ENCODE assay signal across 10 cellular contexts in the genomic region with DNA sequence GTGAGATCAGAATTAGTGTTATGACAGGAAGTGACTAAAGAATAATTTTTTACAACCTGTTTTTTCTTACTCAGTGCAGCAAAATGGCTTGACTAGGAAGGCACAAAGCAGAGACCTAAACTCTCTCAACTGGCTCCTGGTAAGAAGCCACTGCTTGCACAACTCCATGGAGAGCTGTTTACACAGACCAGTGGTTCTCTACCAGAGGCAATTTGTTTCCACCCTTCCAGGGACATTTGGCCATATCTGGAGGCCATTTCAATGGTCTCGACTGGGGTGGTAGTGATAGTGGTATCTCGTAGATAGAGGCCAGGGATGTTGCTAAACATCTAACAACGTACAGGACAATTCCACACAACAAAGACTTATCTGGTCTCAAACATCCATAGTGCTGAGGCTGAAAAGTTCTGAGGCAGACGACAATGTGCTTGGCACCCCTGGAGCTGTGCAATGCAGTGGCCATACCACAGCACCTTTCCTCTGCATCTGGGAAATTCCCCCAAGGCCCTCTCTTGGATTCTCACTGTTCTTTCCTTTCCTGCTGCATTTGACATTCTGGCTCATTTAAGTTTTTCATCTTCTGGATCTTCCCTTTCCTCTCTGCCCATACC.
DNase-seq lines count a peak whose midpoint lies in the region; ATAC-seq, FAIRE-seq and TF ChIP-seq lines count a peak whose summit lies in the region.
"Had no signal": no experiment of that assay in that cellular context is flagged by ENCODE, and none has a peak within 500 bp of the region (broad histone marks: within the 10 kb centered on the region; RNA-seq: fewer than 3 reads in every experiment).

No MANE protein-coding gene starts in this region.

- H3K4me1 ChIP-seq in GM23338 (ENCODE audit: insufficient read depth) (peaks cover 44% of the 10 kb centered on the region), SK-N-SH (ENCODE audit: control insufficient read depth in 1 of 2, insufficient read depth in 2 of 2, low read depth in 1 of 2, low read length in 1 of 2) (peaks cover 31 to 43% of the 10 kb centered on the region in 2 experiments; a peak in 3 of 4 replicates), pancreas (peaks cover 16 to 29% (median 29%) of the 10 kb centered on the region in 3 donors)

- no peak for TF ChIP-seq EP300 in SK-N-SH (IDR thresholded peaks at IDR 0.05; ENCODE audit: borderline replicate concordance in 1 of 2, low read depth in 1 of 2, low read length in 1 of 2)

- H3K36me3 Mint-ChIP-seq in GM23338 (ENCODE audit: low read depth), result no peaks in the 10 kb centered on the region

- H3K9me3 Mint-ChIP-seq in GM23338, result no peaks in the 10 kb centered on the region

- H3K9me3 ChIP-seq in SK-N-SH (no peaks in the 10 kb centered on the region), pancreas (no peaks in the 10 kb centered on the region)
- H3K9me3 ChIP-seq: Peyer's patch had no signal

- CTCF ChIA-PET in SK-N-SH (lab: Yijun Ruan, JAX), result interaction anchor here (0.7 to 2.6 kb wide), 8 partner anchors 9 to 218 kb away, joined by 3 to 9 read pairs (median 3); no protein-coding TSS in a partner anchor
- CTCF ChIA-PET in RWPE1 (lab: Yijun Ruan, JAX), result interaction anchor here (0.6 kb wide), 1 partner anchor 8 kb away, joined by 3 read pairs; no protein-coding TSS in a partner anchor

- peak overlapping the region; percentile 30; the same call in 1 of the 2 replicates for H3K27ac Mint-ChIP-seq in GM23338

- peaks cover 49% of the 10 kb centered on the region for H3K4me1 Mint-ChIP-seq in GM23338

- intact Hi-C loops in pancreas (cut with DNase I), result no loop called here

- DNase-seq in GM23338 (ENCODE audit: low spot score), result no peak
- no peak for DNase-seq in SK-N-SH
- DNase-seq in erythroblast (lab: John Stamatoyannopoulos, UW), result peak; percentile 55 to 86
- DNase-seq in pancreas, result peak in 2 of 6 donors; percentile 25 to 42
- DNase-seq in RWPE1 (ENCODE audit: low spot score), result no peak
- no peak for DNase-seq in SKM-1 (lab: John Stamatoyannopoulos, UW; ENCODE audit: unreplicated experiment)
- no peak for DNase-seq in UCSD-AML1 (lab: John Stamatoyannopoulos, UW; ENCODE audit: unreplicated experiment)
- DNase-seq: Peyer's patch had no signal

- no peak for FAIRE-seq in pancreas (lab: Jason Lieb, UNC)

- POLR2A ChIA-PET in SK-N-SH (lab: Yijun Ruan, JAX) (no interaction called here), RWPE1 (lab: Yijun Ruan, JAX; ENCODE audit: low non-redundant PET) (no interaction called here)

- H3K36me3 ChIP-seq in GM23338 (ENCODE audit: insufficient read depth) (no peaks in the 10 kb centered on the region), SK-N-SH (replicated peaks in 1 of 2; ENCODE audit: control insufficient read depth in 1 of 2, insufficient read depth in 2 of 2, low read length in 1 of 2) (peaks cover 0 to 16% of the 10 kb centered on the region in 2 experiments), pancreas (no peaks in the 10 kb centered on the region)
- H3K36me3 ChIP-seq: Peyer's patch had no signal

- H2AFZ ChIP-seq in GM23338, result no peak overlapping the region
- H2AFZ ChIP-seq in SK-N-SH (ENCODE audit: low read depth), result peak overlapping the region; percentile 38; the same call in 1 of the 2 replicates

- TF ChIP-seq CTCF in GM23338 (conservative IDR thresholded peaks at IDR 0.05; ENCODE audit: low read depth in 2 of 2), result no peak
- TF ChIP-seq CTCF in SK-N-SH (IDR thresholded peaks at IDR 0.05), result no peak
- no peak for TF ChIP-seq CTCF in pancreas (IDR thresholded peaks at IDR 0.05)
- TF ChIP-seq CTCF in RWPE1 (conservative IDR thresholded peaks at IDR 0.05; ENCODE audit: low read depth), result no peak

- H3K4me3 Mint-ChIP-seq in GM23338, result no peak overlapping the region; the same call in 2 of the 3 replicates

- ATAC-seq in GM23338 (peak; percentile 35; the same call in 2 of the 3 replicates), pancreas (peak; percentile 74 to 85 (median 76)), HG02798 (IDR thresholded peaks at IDR 0.05; ENCODE audit: poor library complexity, unreplicated experiment) (no peak)

- H3K4me2 ChIP-seq in GM23338, result peak overlapping the region; percentile 36; the same call in 1 of the 2 replicates
- H3K4me2 ChIP-seq in SK-N-SH, result 0 out of 2 replicates have a peak overlapping the region, but pooled peaks have one; percentile 12

- TF ChIP-seq POLR2A in erythroblast (IDR thresholded peaks at IDR 0.05; ENCODE audit: low read length), result no peak

- no peak overlapping the region for H3K27ac ChIP-seq in GM23338 (ENCODE audit: low read depth)
- peak overlapping the region; percentile 31 to 79; a peak in 3 of 4 replicates for H3K27ac ChIP-seq in SK-N-SH (ENCODE audit: low read depth in 2 of 2, low read length in 1 of 2)
- peak overlapping the region in 2 of 4 donors; percentile 50 to 56 for H3K27ac ChIP-seq in pancreas
- no peak overlapping the region for H3K27ac ChIP-seq in RWPE1
- H3K27ac ChIP-seq: coronary artery had no signal

- H3K4me3 ChIP-seq in GM23338, result no peak overlapping the region
- H3K4me3 ChIP-seq in SK-N-SH (ENCODE audit: low read depth in 2 of 2, low read length in 1 of 2), result no peak overlapping the region
- no peak overlapping the region for H3K4me3 ChIP-seq in pancreas
- H3K4me3 ChIP-seq: coronary artery, Peyer's patch had no signal

- H3K79me2 ChIP-seq in GM23338 (replicated peaks; ENCODE audit: insufficient read depth), result no peaks in the 10 kb centered on the region
- H3K79me2 ChIP-seq in SK-N-SH (ENCODE audit: insufficient read depth), result no peaks in the 10 kb centered on the region

- H4K20me1 ChIP-seq in GM23338 (replicated peaks; ENCODE audit: insufficient read depth), result no peaks in the 10 kb centered on the region
- H4K20me1 ChIP-seq in SK-N-SH (ENCODE audit: insufficient read depth), result no peaks in the 10 kb centered on the region

- H3K27me3 Mint-ChIP-seq in GM23338 (ENCODE audit: insufficient read depth, low read depth, poor library complexity), result no peaks in the 10 kb centered on the region

- H3K9me2 ChIP-seq in GM23338 (ENCODE audit: insufficient read depth) (no peaks in the 10 kb centered on the region), SK-N-SH (no peaks in the 10 kb centered on the region)

- 66% methylated on average over 4 of the region's 4 CpGs for WGBS in SK-N-SH (ENCODE audit: low lambda C conversion rate)
- WGBS in pancreas, 2 donors, result 33 to 45% methylated on average over 4 of the region's 4 CpGs

- TF ChIP-seq RAD21 in SK-N-SH (IDR thresholded peaks at IDR 0.05; ENCODE audit: low read length), result no peak

- H3F3A ChIP-seq in GM23338 (replicated peaks; ENCODE audit: low read depth) (no peaks in the 10 kb centered on the region), SK-N-SH (replicated peaks; ENCODE audit: insufficient read depth) (peaks cover 3% of the 10 kb centered on the region)

- H3K27me3 ChIP-seq in GM23338 (ENCODE audit: insufficient read depth) (no peaks in the 10 kb centered on the region), SK-N-SH (ENCODE audit: insufficient read depth) (no peaks in the 10 kb centered on the region), pancreas (no peaks in the 10 kb centered on the region)
- H3K27me3 ChIP-seq: Peyer's patch had no signal

- no peak overlapping the region for H3K9ac ChIP-seq in SK-N-SH

TF ChIP-seq in GM23338, 12 proteins besides CTCF, POLR2A, EP300 and RAD21 (continues in another document):
- TF ChIP-seq NANOG (IDR thresholded peaks at IDR 0.05; ENCODE audit: borderline replicate concordance) (no peak), CREB1 (CRISPR knock-in tag; IDR thresholded peaks at IDR 0.05; ENCODE audit: low read depth) (no peak), ZNF331 (CRISPR knock-in tag; IDR thresholded peaks at IDR 0.05; ENCODE audit: low read depth) (no peak), ZNF114 (CRISPR knock-in tag; IDR thresholded peaks at IDR 0.05) (no peak), JUNB (IDR thresholded peaks at IDR 0.05; ENCODE audit: unreplicated experiment) (no peak), STAT1 (IDR thresholded peaks at IDR 0.05; ENCODE audit: unreplicated experiment) (no peak)
- TF ChIP-seq, protein P1, sequence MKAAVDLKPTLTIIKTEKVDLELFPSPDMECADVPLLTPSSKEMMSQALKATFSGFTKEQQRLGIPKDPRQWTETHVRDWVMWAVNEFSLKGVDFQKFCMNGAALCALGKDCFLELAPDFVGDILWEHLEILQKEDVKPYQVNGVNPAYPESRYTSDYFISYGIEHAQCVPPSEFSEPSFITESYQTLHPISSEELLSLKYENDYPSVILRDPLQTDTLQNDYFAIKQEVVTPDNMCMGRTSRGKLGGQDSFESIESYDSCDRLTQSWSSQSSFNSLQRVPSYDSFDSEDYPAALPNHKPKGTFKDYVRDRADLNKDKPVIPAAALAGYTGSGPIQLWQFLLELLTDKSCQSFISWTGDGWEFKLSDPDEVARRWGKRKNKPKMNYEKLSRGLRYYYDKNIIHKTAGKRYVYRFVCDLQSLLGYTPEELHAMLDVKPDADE (IDR thresholded peaks at IDR 0.05), result no peak

TF ChIP-seq in SK-N-SH, 30 proteins besides CTCF, POLR2A, EP300 and RAD21 (continues in another document):
- TF ChIP-seq REST (IDR thresholded peaks at IDR 0.05; ENCODE audit: low read depth, low read length), result no peak

Comparison
In these comparisons a context has a peak if more than half of its experiments do, and no peak if none do; other contexts are left out.
1. DNase-seq: peak in erythroblast (2 of 2); none in GM23338 (single experiment), SK-N-SH (single experiment), RWPE1 (single experiment), SKM-1 (single experiment) and UCSD-AML1 (single experiment).
2. H3K27ac ChIP-seq: peak in SK-N-SH (2 of 2); none in GM23338 (single experiment) and RWPE1 (single experiment).